Comparison of ENCODE assay signal across 20 cellular contexts in the genomic region with DNA sequence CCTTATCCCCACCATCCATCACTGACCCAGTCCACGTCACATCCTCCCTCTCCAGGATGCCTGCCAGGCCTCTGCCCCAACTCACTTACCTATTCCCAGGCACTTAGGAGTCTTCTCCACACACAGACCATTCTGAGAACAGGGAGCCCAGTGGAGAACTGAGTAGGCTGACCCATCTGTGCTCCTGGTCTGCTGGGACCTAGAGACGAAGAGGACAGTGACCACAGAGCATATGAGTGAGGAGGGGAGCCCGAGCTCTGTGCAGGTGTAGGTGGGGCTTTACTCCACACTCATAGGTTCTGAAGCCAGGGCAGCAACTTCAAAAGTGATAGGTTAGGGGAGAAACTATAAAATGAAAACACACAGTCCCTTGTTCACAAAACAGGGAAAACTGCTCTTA.
"Had no signal": no experiment of that assay in that cellular context is flagged by ENCODE, and none has a peak within 500 bp of the region (broad histone marks: within the 10 kb centered on the region; RNA-seq: fewer than 3 reads in every experiment).

No MANE protein-coding gene starts in this region.

- H3K27ac Mint-ChIP-seq: activated CD4-positive, alpha-beta memory T cell treated with anti-CD3 and anti-CD28 coated beads for 36 hours; activated naive CD8-positive, alpha-beta T cell treated with anti-CD3 and anti-CD28 coated beads for 36 hours; activated T-helper 2 cell treated with anti-CD3 and anti-CD28 coated beads, Interferon-gamma antibody, Interleukin-2, Interleukin-4, amounts not matched to agents 10 μg/mL and 5 μg/mL and 100 μg/mL, durations not matched to agents 14 hours and 24 hours and 36 hours; nephron; stimulated activated naive B cell treated with anti-CD40 and anti-IgM and Interleukin-4, amounts not matched to agents 10 μg/mL and 1 μg/mL and 100 μg/mL, for 72 hours; T-helper 17 cell had no signal

- H3K4me1 Mint-ChIP-seq: activated naive CD8-positive, alpha-beta T cell treated with anti-CD3 and anti-CD28 coated beads for 36 hours; central memory CD8-positive, alpha-beta T cell had no signal

- H3K36me3 Mint-ChIP-seq: activated CD4-positive, alpha-beta memory T cell treated with anti-CD3 and anti-CD28 coated beads for 36 hours; activated naive CD8-positive, alpha-beta T cell treated with anti-CD3 and anti-CD28 coated beads for 36 hours had no signal

- H3K9me3 Mint-ChIP-seq: activated CD4-positive, alpha-beta memory T cell treated with anti-CD3 and anti-CD28 coated beads for 36 hours; activated naive CD8-positive, alpha-beta T cell treated with anti-CD3 and anti-CD28 coated beads for 36 hours; activated T-helper 2 cell treated with anti-CD3 and anti-CD28 coated beads, Interferon-gamma antibody, Interleukin-2, Interleukin-4, amounts not matched to agents 10 μg/mL and 5 μg/mL and 100 μg/mL, durations not matched to agents 14 hours and 24 hours and 36 hours; central memory CD8-positive, alpha-beta T cell; memory B cell; nephron had no signal

- ATAC-seq: heart right ventricle, left colon, sciatic nerve, T-helper 17 cell had no signal

- H3K4me3 Mint-ChIP-seq: activated CD4-positive, alpha-beta memory T cell treated with anti-CD3 and anti-CD28 coated beads for 36 hours; activated naive CD8-positive, alpha-beta T cell treated with anti-CD3 and anti-CD28 coated beads for 36 hours; central memory CD8-positive, alpha-beta T cell; nephron; stimulated activated naive B cell treated with anti-CD40 and anti-IgM and Interleukin-4, amounts not matched to agents 10 μg/mL and 1 μg/mL and 100 μg/mL, for 72 hours; T-helper 17 cell had no signal

- DNase-seq: activated CD4-positive, alpha-beta memory T cell treated with anti-CD3 and anti-CD28 coated beads for 36 hours; activated CD4-positive, alpha-beta T cell treated with anti-CD3 and anti-CD28 coated beads for 48 hours; activated CD4-positive, CD25-positive, alpha-beta regulatory T cell; activated naive CD4-positive, alpha-beta T cell; activated naive CD8-positive, alpha-beta T cell treated with anti-CD3 and anti-CD28 coated beads for 36 hours; activated T-cell treated with anti-CD3 and anti-CD28 coated beads, Interleukin-2, amount 50 U/mL, for 1 hour; colonic mucosa; heart right ventricle; left colon; small intestine; stimulated activated CD4-positive, alpha-beta T cell treated with anti-CD3 and anti-CD28 coated beads, Interleukin-15, amount 100 ng/mL, for 24 hours; stimulated activated naive B cell treated with anti-CD40 and anti-IgM and Interleukin-4, amounts not matched to agents 10 μg/mL and 1 μg/mL and 100 μg/mL, for 72 hours; SW 1271; T-helper 17 cell; upper lobe of left lung had no signal
